Comparison of ENCODE assay signal across 25 cellular contexts in genomic region chr14:64255756-64256155, GRCh38. TPM values are rescaled to one million over a fixed set of nuclear protein-coding genes. Genes with fewer than 3 reads are reported as not detected.
DNase-seq lines count a peak whose midpoint lies in the region; ATAC-seq and TF ChIP-seq lines count a peak whose summit lies in the region.
"Had no signal": no experiment of that assay in that cellular context is flagged by ENCODE, and none has a peak within 500 bp of the region (broad histone marks: within the 10 kb centered on the region; RNA-seq: fewer than 3 reads in every experiment).

No MANE protein-coding gene starts in this region.

- H2AK9ac ChIP-seq in IMR-90 (replicated peaks; ENCODE audit: low read depth, low read length, poor library complexity) = no peak overlapping the region

- H3K4me2 ChIP-seq in IMR-90 (ENCODE audit: low read depth, low read length) (no peak overlapping the region), Karpas-422 (ENCODE audit: low read depth, low read length, poor library complexity, severe bottlenecking) (no peak overlapping the region), osteoblast (ENCODE audit: insufficient read depth, low read length) (no peak overlapping the region)
- H3K4me2 ChIP-seq: BLaER1 had no signal

- H3K9me2 ChIP-seq in Karpas-422 (replicated peaks; ENCODE audit: insufficient read depth, low read length) = no peaks in the 10 kb centered on the region

- CTCF ChIA-PET in IMR-90 (lab: Yijun Ruan, JAX) = no interaction called here

- DNase-seq in IMR-90 (no peak), Karpas-422 (no peak), memory B cell (ENCODE audit: low spot score in 2 of 2) (no peak), OCI-M2 (lab: John Stamatoyannopoulos, UW; ENCODE audit: unreplicated experiment) (no peak), osteoblast (ENCODE audit: insufficient read length, low spot score, missing footprints) (no peak)
- DNase-seq: 8988T; ACHN; BE2C; C1 segment of cervical spinal cord; CD4-positive, alpha-beta memory T cell; CD4-positive, CD25-positive, alpha-beta regulatory T cell; CD8-positive, alpha-beta memory T cell; COR-L47; DMS 273 treated with DMSO at 0.1 percent for 48 hours; DMS153; DMS53; DMS79; DND-41; EL; GDM1 had no signal

- TF ChIP-seq CTCF in IMR-90 (conservative IDR thresholded peaks at IDR 0.05; ENCODE audit: low read depth, low read length) (no peak), osteoblast (IDR thresholded peaks at IDR 0.05; ENCODE audit: extremely low read depth, low read depth, low read length) (no peak)

- H3K27ac ChIP-seq in IMR-90 (ENCODE audit: insufficient read depth, low read length) (no peak overlapping the region), Karpas-422 (ENCODE audit: low read length) (no peak overlapping the region), osteoblast (ENCODE audit: low read depth, low read length) (no peak overlapping the region)
- H3K27ac ChIP-seq: BLaER1 had no signal

- H3K4me3 Mint-ChIP-seq in memory B cell = no peak overlapping the region
- no peak overlapping the region for H3K4me3 Mint-ChIP-seq in stimulated activated memory B cell treated with anti-CD40 and anti-IgM and Interleukin-4, amounts not matched to agents 10 μg/mL and 1 μg/mL and 100 μg/mL, for 72 hours
- H3K4me3 Mint-ChIP-seq: CD14-positive monocyte; CD4-positive, alpha-beta memory T cell; CD4-positive, CD25-positive, alpha-beta regulatory T cell; CD8-positive, alpha-beta memory T cell had no signal

- peak overlapping the region; percentile 33 for H3K27ac Mint-ChIP-seq in memory B cell
- H3K27ac Mint-ChIP-seq in stimulated activated memory B cell treated with anti-CD40 and anti-IgM and Interleukin-4, amounts not matched to agents 10 μg/mL and 1 μg/mL and 100 μg/mL, for 72 hours = no peak overlapping the region
- H3K27ac Mint-ChIP-seq: CD14-positive monocyte; CD4-positive, alpha-beta memory T cell; CD4-positive, CD25-positive, alpha-beta regulatory T cell; CD8-positive, alpha-beta memory T cell had no signal

- no peak overlapping the region for H2BK5ac ChIP-seq in IMR-90 (ENCODE audit: low read depth, low read length, poor library complexity, severe bottlenecking)

- no peak for TF ChIP-seq RAD21 in IMR-90 (IDR thresholded peaks at IDR 0.05; ENCODE audit: low read length)

- no peak overlapping the region for H3K18ac ChIP-seq in IMR-90 (ENCODE audit: low read depth, low read length)

- H3K4me3 ChIP-seq in IMR-90 (ENCODE audit: insufficient read depth, low read depth, low read length) (no peak overlapping the region), Karpas-422 (ENCODE audit: low read length) (no peak overlapping the region), osteoblast (ENCODE audit: insufficient read depth, low read length) (no peak overlapping the region)
- H3K4me3 ChIP-seq: BLaER1, GM12878 had no signal

- no peak overlapping the region for H3K4ac ChIP-seq in IMR-90 (ENCODE audit: low read depth, low read length)

- no TSS peak for BruUV-seq in IMR-90 (replicated peaks; lab: Mats Ljungman, UMichigan)

- no peaks in the 10 kb centered on the region for H3K79me1 ChIP-seq in IMR-90 (ENCODE audit: low read depth in 1 of 2, low read length in 2 of 2)

- H3K9me3 Mint-ChIP-seq in memory B cell = no peaks in the 10 kb centered on the region
- H3K9me3 Mint-ChIP-seq in stimulated activated memory B cell treated with anti-CD40 and anti-IgM and Interleukin-4, amounts not matched to agents 10 μg/mL and 1 μg/mL and 100 μg/mL, for 72 hours = peaks cover 2% of the 10 kb centered on the region
- H3K9me3 Mint-ChIP-seq: CD14-positive monocyte; CD4-positive, alpha-beta memory T cell; CD4-positive, CD25-positive, alpha-beta regulatory T cell; CD8-positive, alpha-beta memory T cell had no signal

- no CpG with 5 or more reads among the region's 1 CpG for WGBS in IMR-90 (ENCODE audit: extremely low coverage in 2 of 2, insufficient read length in 1 of 2), 2 experiments

- peak overlapping the region; percentile 17; the same call in 1 of the 2 replicates for H2AK5ac ChIP-seq in IMR-90 (ENCODE audit: low read depth, low read length)

- H4K20me1 ChIP-seq in IMR-90 (ENCODE audit: insufficient read depth, low read length) (no peaks in the 10 kb centered on the region), Karpas-422 (ENCODE audit: insufficient read depth, low read depth, low read length) (no peaks in the 10 kb centered on the region), osteoblast (ENCODE audit: insufficient read depth, low read length) (no peaks in the 10 kb centered on the region)
- H4K20me1 ChIP-seq: BLaER1 had no signal

- dilution Hi-C loops in IMR-90 (cut with HindIII; ENCODE audit: low sequenced_read_pairs, unreplicated experiment) = no loop called here

- peak overlapping the region; percentile 39; the same call in 1 of the 2 replicates for H2BK20ac ChIP-seq in IMR-90 (ENCODE audit: low read depth, low read length)

- intact Hi-C loops in IMR-90 (cut with micrococcal nuclease) = no loop called here

- H3K27me3 ChIP-seq in IMR-90 (ENCODE audit: control insufficient read depth, insufficient read depth, low read length) (no peaks in the 10 kb centered on the region), Karpas-422 (ENCODE audit: low read length) (no peaks in the 10 kb centered on the region), osteoblast (ENCODE audit: insufficient read depth, low read length) (peaks cover 8% of the 10 kb centered on the region)
- H3K27me3 ChIP-seq: BE2C, BLaER1 had no signal

- H3K4me1 ChIP-seq in IMR-90 (ENCODE audit: control insufficient read depth, insufficient read depth, low read length) (peaks cover 1% of the 10 kb centered on the region; the same call in 1 of the 2 replicates), Karpas-422 (ENCODE audit: low read length) (peaks cover 9% of the 10 kb centered on the region), osteoblast (ENCODE audit: insufficient read depth, low read length) (peaks cover 9% of the 10 kb centered on the region)
- H3K4me1 ChIP-seq: BE2C, BLaER1 had no signal

- H3K9me3 ChIP-seq in IMR-90 (ENCODE audit: control insufficient read depth, insufficient read depth, low read length) (no peaks in the 10 kb centered on the region), Karpas-422 (ENCODE audit: low read length) (no peaks in the 10 kb centered on the region), osteoblast (ENCODE audit: low read depth, low read length) (no peaks in the 10 kb centered on the region)
- H3K9me3 ChIP-seq: BE2C, BLaER1 had no signal

- no peak for TF ChIP-seq POLR2A in IMR-90 (IDR thresholded peaks at IDR 0.05; ENCODE audit: low read depth, low read length)

- no peak overlapping the region for H3K56ac ChIP-seq in IMR-90 (ENCODE audit: extremely low read depth, insufficient read depth, low read length)

- H4K91ac ChIP-seq in IMR-90 (ENCODE audit: insufficient read depth, low read depth, low read length) = no peak overlapping the region; the same call in 1 of the 2 replicates

- peak overlapping the region; percentile 53 for H2BK120ac ChIP-seq in IMR-90 (ENCODE audit: low read depth, low read length)

- H4K5ac ChIP-seq in IMR-90 (ENCODE audit: low read depth, low read length) = no peak overlapping the region

- H3K9me1 ChIP-seq in IMR-90 (ENCODE audit: insufficient read depth, low read length) = 0 out of 2 replicates have a peak, but pooled peaks cover 3% of the 10 kb centered on the region

- no peaks in the 10 kb centered on the region for H3K27me3 Mint-ChIP-seq in memory B cell
- H3K27me3 Mint-ChIP-seq in stimulated activated memory B cell treated with anti-CD40 and anti-IgM and Interleukin-4, amounts not matched to agents 10 μg/mL and 1 μg/mL and 100 μg/mL, for 72 hours = no peaks in the 10 kb centered on the region
- H3K27me3 Mint-ChIP-seq: CD4-positive, alpha-beta memory T cell had no signal

- H2AFZ ChIP-seq in IMR-90 (replicated peaks; ENCODE audit: low read length, poor library complexity) = no peak overlapping the region
- H2AFZ ChIP-seq in Karpas-422 (ENCODE audit: low read length) = 0 out of 2 replicates have a peak overlapping the region, but pooled peaks have one; percentile 15
- H2AFZ ChIP-seq in osteoblast (ENCODE audit: low read length) = no peak overlapping the region

- peaks cover 3% of the 10 kb centered on the region for H3K4me1 Mint-ChIP-seq in memory B cell
- no peaks in the 10 kb centered on the region for H3K4me1 Mint-ChIP-seq in stimulated activated memory B cell treated with anti-CD40 and anti-IgM and Interleukin-4, amounts not matched to agents 10 μg/mL and 1 μg/mL and 100 μg/mL, for 72 hours
- H3K4me1 Mint-ChIP-seq: CD14-positive monocyte; CD4-positive, alpha-beta memory T cell; CD4-positive, CD25-positive, alpha-beta regulatory T cell; CD8-positive, alpha-beta memory T cell had no signal

- in situ Hi-C loops in IMR-90 (cut with MboI; ENCODE audit: low sequenced_read_pairs) = no loop called here

- peaks cover 9% of the 10 kb centered on the region for H3K36me3 Mint-ChIP-seq in memory B cell
- peaks cover 17% of the 10 kb centered on the region for H3K36me3 Mint-ChIP-seq in stimulated activated memory B cell treated with anti-CD40 and anti-IgM and Interleukin-4, amounts not matched to agents 10 μg/mL and 1 μg/mL and 100 μg/mL, for 72 hours
- H3K36me3 Mint-ChIP-seq: CD14-positive monocyte; CD4-positive, alpha-beta memory T cell; CD4-positive, CD25-positive, alpha-beta regulatory T cell; CD8-positive, alpha-beta memory T cell had no signal

- POLR2A ChIA-PET in IMR-90 (lab: Charles Lee; ENCODE audit: unreplicated experiment) = no interaction called here

- no peak overlapping the region for H4K8ac ChIP-seq in IMR-90 (ENCODE audit: low read depth in 2 of 2, low read length in 2 of 2)

- H3K79me2 ChIP-seq in Karpas-422 (ENCODE audit: low read length) (no peaks in the 10 kb centered on the region), osteoblast (ENCODE audit: insufficient read depth, low read length) (no peaks in the 10 kb centered on the region)

- H3K23ac ChIP-seq in IMR-90 (ENCODE audit: low read depth, low read length) = no peak overlapping the region

- H3K9ac ChIP-seq in IMR-90 (ENCODE audit: low read depth, low read length) = no peak overlapping the region
- no peak overlapping the region for H3K9ac ChIP-seq in Karpas-422 (ENCODE audit: low read length)
- H3K9ac ChIP-seq: BLaER1 had no signal

- no peak for ATAC-seq in IMR-90 (ENCODE audit: low read depth)
- no peak for ATAC-seq in memory B cell (ENCODE audit: low read depth)
- ATAC-seq in stimulated activated memory B cell treated with anti-CD40 and anti-IgM and Interleukin-4, amounts not matched to agents 10 μg/mL and 1 μg/mL and 100 μg/mL, for 72 hours = no peak
- ATAC-seq: GM12878 had no signal

- H2BK15ac ChIP-seq in IMR-90 (ENCODE audit: low read depth, low read length) = peak overlapping the region; percentile 18; the same call in 1 of the 3 replicates

- H3K36me3 ChIP-seq in IMR-90 (ENCODE audit: control insufficient read depth, insufficient read depth, low read length) (no peaks in the 10 kb centered on the region), Karpas-422 (ENCODE audit: insufficient read depth, low read length) (no peaks in the 10 kb centered on the region), osteoblast (ENCODE audit: insufficient read depth, low read length) (no peaks in the 10 kb centered on the region)
- H3K36me3 ChIP-seq: BE2C, BLaER1 had no signal

- peak overlapping the region; percentile 2; the same call in 1 of the 2 replicates for H3K14ac ChIP-seq in IMR-90 (replicated peaks; ENCODE audit: low read depth, low read length)

RNA-seq across cellular contexts. Expression of gene ESR2, which starts 38.4 kb away (rescaled TPM):
- under 0.01 TPM in 2 replicates for total RNA-seq in IMR-90 (2012; rRNA removed)
- polyA plus RNA-seq in IMR-90 (2012; rRNA removed) = 0.03 TPM in 1 of 2 replicates, not detected in the other
- 0.01 and 0.04 TPM in 2 replicates for polyA plus RNA-seq in IMR-90 (2012; cell fraction: cytosol; rRNA removed)
- polyA plus RNA-seq in IMR-90 (2012; cell fraction: nucleus; rRNA removed; ENCODE audit: low replicate concordance) = 0.05 and 0.06 TPM in 2 replicates
- 87.8 and 101 TPM in 2 replicates for total RNA-seq in Karpas-422 (2014; rRNA removed; shearing (Covaris generic); ENCODE audit: low replicate concordance)
- not detected in 2 replicates for total RNA-seq in osteoblast
- total RNA-seq: CD4-positive, alpha-beta memory T cell; CD4-positive, CD25-positive, alpha-beta regulatory T cell; G401 had no signal
- polyA plus RNA-seq: CD14-positive monocyte had no signal

Comparison
In these comparisons a context has a peak if more than half of its experiments do, and no peak if none do; other contexts are left out.
1. RNA of gene ESR2, which starts 38.4 kb away (total RNA-seq): 87.8 to 101 TPM in Karpas-422; under 0.01 TPM in IMR-90 and not detected in osteoblast; every median in the first group is over 10 times any median in the second.